ENCODE assay signal across 8 cellular contexts in the genomic region with DNA sequence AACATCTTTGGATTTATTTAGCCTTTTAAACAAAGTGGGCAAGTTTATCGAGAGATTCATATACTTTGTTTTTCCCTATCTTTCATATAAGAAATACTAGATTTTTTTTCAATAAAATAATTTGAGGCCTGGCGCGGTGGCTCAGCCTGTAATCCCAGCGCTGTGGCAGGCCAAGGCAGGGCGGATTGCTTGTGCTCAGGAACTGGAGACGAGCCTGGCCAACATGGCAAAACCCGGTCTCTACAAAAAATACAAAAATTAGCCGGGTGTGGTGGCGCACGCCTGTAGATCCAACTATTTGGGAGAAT. TPM values are rescaled to one million over a fixed set of nuclear protein-coding genes. Genes with fewer than 3 reads are reported as not detected.
A peak's percentile ranks its signal among the peaks of the same experiment; 100 is the strongest.
DNase-seq lines count a peak whose midpoint lies in the region; ATAC-seq and TF ChIP-seq lines count a peak whose summit lies in the region.

No MANE protein-coding gene starts in this region.

- peaks cover 17% of the 10 kb centered on the region for H4K20me1 ChIP-seq in neural progenitor cell (ENCODE audit: low read depth)

- H3K4me3 Mint-ChIP-seq in CD14-positive monocyte: peak overlapping the region; percentile 98
- peak overlapping the region; percentile 94 for H3K4me3 Mint-ChIP-seq in neural progenitor cell

- H3K4me1 ChIP-seq in NT2/D1 (ENCODE audit: insufficient read depth, insufficient read length) (no peaks in the 10 kb centered on the region), endocrine pancreas (ENCODE audit: control insufficient read depth, insufficient read depth, low read length) (peaks cover 10% of the 10 kb centered on the region), neural progenitor cell (peaks cover 18% of the 10 kb centered on the region)

- H3K9me3 Mint-ChIP-seq in CD14-positive monocyte (peaks cover 0 to 2% (median 0%) of the 10 kb centered on the region in 7 donors), neural progenitor cell (no peaks in the 10 kb centered on the region)

- H3K27ac Mint-ChIP-seq in CD14-positive monocyte (peak overlapping the region in 3 of 7 donors; percentile 90 to 97 (median 95)), neural progenitor cell (peak overlapping the region; percentile 95)

- H3K4me1 Mint-ChIP-seq in CD14-positive monocyte (peaks cover 38% of the 10 kb centered on the region), neural progenitor cell (peaks cover 27% of the 10 kb centered on the region)

- peaks cover 39% of the 10 kb centered on the region for H3F3A ChIP-seq in neural progenitor cell (ENCODE audit: low read depth)

- peak overlapping the region; percentile 95 for H3K27ac ChIP-seq in neural progenitor cell

- intact Hi-C loops in CD14-positive monocyte (cut with micrococcal nuclease): loop anchor here (5.0 to 10.0 kb wide), 2 partner anchors 83 to 86 kb away; a partner anchor contains a TSS

- peak overlapping the region; percentile 19 for H3K4me3 ChIP-seq in NT2/D1 (ENCODE audit: insufficient read length, low read depth)
- no peak overlapping the region for H3K4me3 ChIP-seq in endocrine pancreas (ENCODE audit: control insufficient read depth, insufficient read depth, low read length)
- peak overlapping the region; percentile 93 for H3K4me3 ChIP-seq in neural progenitor cell

- H3K79me2 ChIP-seq in neural progenitor cell (ENCODE audit: low read depth): peaks cover 33% of the 10 kb centered on the region

- H3K4me2 ChIP-seq in neural progenitor cell: peak overlapping the region; percentile 77

- DNase-seq in CD14-positive monocyte (ENCODE audit: low spot score): no peak
- no peak for DNase-seq in NT2/D1 (ENCODE audit: low read depth, low spot score)
- no peak for DNase-seq in neural progenitor cell (ENCODE audit: low spot score)
- DNase-seq in RPMI8226: no peak
- DNase-seq in iPS-NIHi7 (ENCODE audit: extremely low spot score): no peak
- no peak for DNase-seq in hypothalamus (lab: John Stamatoyannopoulos, UW)

- H3K27me3 Mint-ChIP-seq in CD14-positive monocyte (ENCODE audit: low read depth in 3 of 3): peaks cover 0 to 6% (median 0%) of the 10 kb centered on the region in 3 donors
- H3K27me3 Mint-ChIP-seq in neural progenitor cell (ENCODE audit: insufficient read depth, low read depth): peaks cover 2% of the 10 kb centered on the region

- peaks cover 9% of the 10 kb centered on the region in 2 donors for H3K36me3 Mint-ChIP-seq in CD14-positive monocyte
- peaks cover 1% of the 10 kb centered on the region for H3K36me3 Mint-ChIP-seq in neural progenitor cell

- no peaks in the 10 kb centered on the region for H3K27me3 ChIP-seq in NT2/D1 (ENCODE audit: insufficient read depth, insufficient read length)
- H3K27me3 ChIP-seq in endocrine pancreas (ENCODE audit: control insufficient read depth, insufficient read depth, low read length): no peaks in the 10 kb centered on the region
- no peaks in the 10 kb centered on the region for H3K27me3 ChIP-seq in neural progenitor cell

- H3K36me3 ChIP-seq in NT2/D1 (ENCODE audit: insufficient read depth, insufficient read length, low read length) (no peaks in the 10 kb centered on the region), endocrine pancreas (ENCODE audit: control insufficient read depth, insufficient read depth, low read length) (no peaks in the 10 kb centered on the region), neural progenitor cell (no peaks in the 10 kb centered on the region)

- H3K9ac ChIP-seq in NT2/D1 (ENCODE audit: insufficient read length, low read depth) (peak overlapping the region; percentile 63), endocrine pancreas (ENCODE audit: control insufficient read depth, insufficient read depth, low read length) (peak overlapping the region; percentile 4), neural progenitor cell (no peak overlapping the region)

- TF ChIP-seq CTCF in CD14-positive monocyte (IDR thresholded peaks at IDR 0.05) (no peak), neural progenitor cell (IDR thresholded peaks at IDR 0.05) (no peak)

- no peaks in the 10 kb centered on the region for H3K9me3 ChIP-seq in NT2/D1 (ENCODE audit: insufficient read depth, low read length)
- no peaks in the 10 kb centered on the region for H3K9me3 ChIP-seq in endocrine pancreas (ENCODE audit: control insufficient read depth, low read length)
- H3K9me3 ChIP-seq in neural progenitor cell (ENCODE audit: low read depth): no peaks in the 10 kb centered on the region

- peak overlapping the region; percentile 44 for H2AFZ ChIP-seq in neural progenitor cell (replicated peaks)

- ATAC-seq in HG02623 (IDR thresholded peaks at IDR 0.05; ENCODE audit: unreplicated experiment): no peak

RNA-seq across cellular contexts. Expression of a gene that starts 1.6 kb away (rescaled TPM):
- 1 to 10 TPM; 4.2 to 6.1 TPM for polyA plus RNA-seq in CD14-positive monocyte
- 26.9 and 37.0 TPM in 2 replicates for total RNA-seq in neural progenitor cell (ENCODE audit: low replicate concordance)
